ENCODE assay signal across 1 cellular context in the genomic region with DNA sequence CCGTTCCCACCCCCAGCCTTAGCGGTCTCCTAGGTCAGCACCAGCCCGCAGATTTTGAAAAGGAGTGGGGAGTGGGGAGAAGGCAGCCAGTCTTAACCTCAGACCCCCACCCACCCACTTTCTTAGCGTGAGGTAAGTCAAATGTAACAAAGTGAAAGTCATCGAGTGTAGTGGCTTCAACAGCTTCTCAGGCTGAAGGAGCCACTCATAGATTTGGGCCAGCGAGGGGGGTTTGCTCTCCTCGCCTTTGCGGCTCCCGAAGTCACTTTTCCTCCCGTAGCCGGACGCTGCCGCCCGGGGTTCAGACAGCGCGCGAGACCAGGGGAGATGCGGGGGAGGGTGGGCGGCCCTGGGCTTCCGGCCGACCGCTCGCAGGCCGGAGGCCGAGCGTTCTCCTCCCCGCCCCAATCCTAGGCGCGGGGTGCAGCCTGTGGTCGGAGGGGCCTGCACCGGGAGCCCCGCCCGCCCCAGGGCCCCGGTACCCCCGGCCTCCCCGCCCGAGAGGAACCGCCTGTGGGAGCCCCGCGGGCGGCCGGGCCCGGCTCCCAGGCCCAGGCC.
TF ChIP-seq lines count a peak whose summit lies in the region.

No MANE protein-coding gene starts in this region.

TF ChIP-seq in WTC11, 78 proteins besides CTCF, POLR2A, EP300 and RAD21 (continued from another document):
- TF ChIP-seq, protein P1, sequence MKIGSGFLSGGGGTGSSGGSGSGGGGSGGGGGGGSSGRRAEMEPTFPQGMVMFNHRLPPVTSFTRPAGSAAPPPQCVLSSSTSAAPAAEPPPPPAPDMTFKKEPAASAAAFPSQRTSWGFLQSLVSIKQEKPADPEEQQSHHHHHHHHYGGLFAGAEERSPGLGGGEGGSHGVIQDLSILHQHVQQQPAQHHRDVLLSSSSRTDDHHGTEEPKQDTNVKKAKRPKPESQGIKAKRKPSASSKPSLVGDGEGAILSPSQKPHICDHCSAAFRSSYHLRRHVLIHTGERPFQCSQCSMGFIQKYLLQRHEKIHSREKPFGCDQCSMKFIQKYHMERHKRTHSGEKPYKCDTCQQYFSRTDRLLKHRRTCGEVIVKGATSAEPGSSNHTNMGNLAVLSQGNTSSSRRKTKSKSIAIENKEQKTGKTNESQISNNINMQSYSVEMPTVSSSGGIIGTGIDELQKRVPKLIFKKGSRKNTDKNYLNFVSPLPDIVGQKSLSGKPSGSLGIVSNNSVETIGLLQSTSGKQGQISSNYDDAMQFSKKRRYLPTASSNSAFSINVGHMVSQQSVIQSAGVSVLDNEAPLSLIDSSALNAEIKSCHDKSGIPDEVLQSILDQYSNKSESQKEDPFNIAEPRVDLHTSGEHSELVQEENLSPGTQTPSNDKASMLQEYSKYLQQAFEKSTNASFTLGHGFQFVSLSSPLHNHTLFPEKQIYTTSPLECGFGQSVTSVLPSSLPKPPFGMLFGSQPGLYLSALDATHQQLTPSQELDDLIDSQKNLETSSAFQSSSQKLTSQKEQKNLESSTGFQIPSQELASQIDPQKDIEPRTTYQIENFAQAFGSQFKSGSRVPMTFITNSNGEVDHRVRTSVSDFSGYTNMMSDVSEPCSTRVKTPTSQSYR (CRISPR knock-in tag; IDR thresholded peaks at IDR 0.05): no peak
- TF ChIP-seq FOXP1 (CRISPR knock-in tag; IDR thresholded peaks at IDR 0.05; ENCODE audit: borderline replicate concordance): no peak
